11 cellular contexts compared by ENCODE assay signal in genomic region chrX:111123606-111124179, GRCh38. TPM values are rescaled to one million over a fixed set of nuclear protein-coding genes. Genes with fewer than 3 reads are reported as not detected.
DNase-seq lines count a peak whose midpoint lies in the region; ATAC-seq lines count a peak whose summit lies in the region.
"Had no signal": no experiment of that assay in that cellular context is flagged by ENCODE, and none has a peak within 500 bp of the region (broad histone marks: within the 10 kb centered on the region; RNA-seq: fewer than 3 reads in every experiment).

No MANE protein-coding gene starts in this region.

- H3K27me3 Mint-ChIP-seq in IgD-negative memory B cell (peaks cover 2% of the 10 kb centered on the region), memory B cell (no peaks in the 10 kb centered on the region)

- H3K36me3 Mint-ChIP-seq in IgD-negative memory B cell (peaks cover 1% of the 10 kb centered on the region), memory B cell (no peaks in the 10 kb centered on the region)

- H3K4me3 Mint-ChIP-seq in IgD-negative memory B cell (peak overlapping the region; percentile 83 to 92 (median 90)), memory B cell (no peak overlapping the region)

- intact Hi-C loops in left ventricle myocardium superior (cut with micrococcal nuclease), result no loop called here

- ATAC-seq in GM18867 (IDR thresholded peaks at IDR 0.05; ENCODE audit: unreplicated experiment), result peak; percentile 61
- ATAC-seq in GM21528 (IDR thresholded peaks at IDR 0.05; ENCODE audit: low FRiP score, unreplicated experiment), result peak; percentile 36
- ATAC-seq in memory B cell (ENCODE audit: low read depth), result no peak
- ATAC-seq in left ventricle myocardium superior, result no peak
- ATAC-seq: mucosa of descending colon, psoas muscle had no signal

- H3K4me1 Mint-ChIP-seq in IgD-negative memory B cell (peaks cover 8 to 17% (median 12%) of the 10 kb centered on the region in 3 donors), memory B cell (peaks cover 2% of the 10 kb centered on the region)

- no peaks in the 10 kb centered on the region for H3K9me3 Mint-ChIP-seq in IgD-negative memory B cell
- no peaks in the 10 kb centered on the region for H3K9me3 Mint-ChIP-seq in memory B cell

- DNase-seq in memory B cell (ENCODE audit: low spot score in 2 of 2), result no peak
- no peak for DNase-seq in germinal center (ENCODE audit: low spot score)
- no peak for DNase-seq in T1000 (lab: John Stamatoyannopoulos, UW)
- no peak for DNase-seq in left ventricle myocardium superior
- DNase-seq: cerebellar nuclear complex; mucosa of descending colon; psoas muscle; stimulated activated CD4-positive, alpha-beta T cell treated with anti-CD3 and anti-CD28 coated beads, Interleukin-2, amount 100 ng/mL, for 48 hours had no signal

- H3K27ac Mint-ChIP-seq in IgD-negative memory B cell (peak overlapping the region in 2 of 3 donors; percentile 26 to 96), memory B cell (peak overlapping the region; percentile 83)

RNA-seq across cellular contexts. Expression of gene PAK3, which starts 27.7 kb away (rescaled TPM):
- 0.19 TPM for polyA plus RNA-seq in IgD-negative memory B cell
- total RNA-seq in left ventricle myocardium superior, result 0.64 TPM

Comparison
In these comparisons a context has a peak if more than half of its experiments do, and no peak if none do; other contexts are left out.
1. ATAC-seq: peak in GM18867 (single experiment) and GM21528 (single experiment); none in memory B cell (single experiment) and left ventricle myocardium superior (single experiment).